ENCODE assay signal across 24 cellular contexts in genomic region chr17:79848370-79848766, GRCh38.
"Had no signal": no experiment of that assay in that cellular context is flagged by ENCODE, and none has a peak within 500 bp of the region (broad histone marks: within the 10 kb centered on the region; RNA-seq: fewer than 3 reads in every experiment).

No MANE protein-coding gene starts in this region.

- H3K4me3 ChIP-seq: SJCRH30 had no signal

- H3K4me2 ChIP-seq: KMS-11 had no signal

- H3K9ac ChIP-seq: KMS-11 had no signal

- ATAC-seq: Panc1, PC-3, SK-N-SH treated with all-trans-retinoic acid at 6 μM for 48 hours had no signal

- H3K27ac ChIP-seq: KMS-11, RWPE1, SJCRH30 had no signal

- H3K36me3 ChIP-seq: SJCRH30 had no signal

- H3K9me3 ChIP-seq: SJCRH30 had no signal

- DNase-seq: IMR-90, Kasumi-1, MM.1S, NCI-H1092 treated with DMSO at 0.1 percent for 48 hours, NCI-H1417 treated with DMSO at 0.1 percent for 48 hours, NCI-H146, NCI-H1694 treated with DMSO at 0.1 percent for 48 hours, NCI-H1930, NCI-H2081, NCI-H2107, NCI-H2171, NCI-H226, NCI-H446, NCI-H510A, NCI-H524 treated with DMSO at 0.1 percent for 48 hours, NCI-H69, NCI-H774, PC-3, SHP77 had no signal
